23 cellular contexts compared by ENCODE assay signal in the genomic region with DNA sequence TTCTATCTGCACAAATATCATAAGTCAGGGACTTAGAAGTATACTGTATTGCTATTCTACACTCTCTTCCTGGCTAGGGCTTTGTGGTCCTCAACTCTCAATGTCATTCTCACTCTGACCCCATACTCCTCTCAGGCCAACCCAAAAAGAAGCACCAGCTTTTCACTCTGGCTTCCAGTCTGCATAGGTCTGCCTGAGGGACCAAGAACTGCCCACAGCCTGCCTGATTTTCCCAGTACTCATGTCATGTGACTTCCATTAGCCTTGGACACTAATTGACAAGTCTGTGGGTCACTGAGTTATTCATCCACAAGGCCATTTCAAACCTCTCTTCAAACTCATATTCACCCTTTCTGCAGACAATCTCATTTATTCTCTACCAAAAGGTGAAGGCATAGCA.
DNase-seq lines count a peak whose midpoint lies in the region; ATAC-seq lines count a peak whose summit lies in the region.
"Had no signal": no experiment of that assay in that cellular context is flagged by ENCODE, and none has a peak within 500 bp of the region (broad histone marks: within the 10 kb centered on the region; RNA-seq: fewer than 3 reads in every experiment).

No MANE protein-coding gene starts in this region.

- no peak overlapping the region for H3K27ac ChIP-seq in HUES6 (ENCODE audit: low read depth, low read length)
- H3K27ac ChIP-seq: BLaER1, skin epidermis, uterus had no signal

- H3K27me3 Mint-ChIP-seq in activated T-cell treated with anti-CD3 and anti-CD28 coated beads, Interleukin-2, amount 50 U/mL, for 24 hours = no peaks in the 10 kb centered on the region
- H3K27me3 Mint-ChIP-seq in activated naive CD8-positive, alpha-beta T cell treated with anti-CD3 and anti-CD28 coated beads, Interleukin-2, amount 50 U/mL, for 24 hours = no peaks in the 10 kb centered on the region
- H3K27me3 Mint-ChIP-seq in memory B cell = no peaks in the 10 kb centered on the region
- H3K27me3 Mint-ChIP-seq: progenitor cell of endocrine pancreas, T-cell had no signal

- no peaks in the 10 kb centered on the region for H3K9me3 ChIP-seq in HUES6 (ENCODE audit: control insufficient read depth, insufficient read depth, low read depth, low read length)
- H3K9me3 ChIP-seq: BLaER1, uterus had no signal

- H3K27ac Mint-ChIP-seq in activated T-cell treated with anti-CD3 and anti-CD28 coated beads, Interleukin-2, amount 50 U/mL, for 24 hours = peak overlapping the region; percentile 80
- H3K27ac Mint-ChIP-seq in activated naive CD8-positive, alpha-beta T cell treated with anti-CD3 and anti-CD28 coated beads, Interleukin-2, amount 50 U/mL, for 24 hours = peak overlapping the region; percentile 21
- H3K27ac Mint-ChIP-seq in memory B cell = peak overlapping the region; percentile 90
- H3K27ac Mint-ChIP-seq: progenitor cell of endocrine pancreas had no signal

- no peaks in the 10 kb centered on the region for H3K27me3 ChIP-seq in HUES6 (ENCODE audit: control insufficient read depth, insufficient read depth, low read length)
- H3K27me3 ChIP-seq: BLaER1 had no signal

- H3K9ac ChIP-seq in HUES6 (ENCODE audit: low read length) = peak overlapping the region; percentile 11
- H3K9ac ChIP-seq: BLaER1 had no signal

- no peaks in the 10 kb centered on the region for H3K4me1 ChIP-seq in HUES6 (ENCODE audit: control insufficient read depth, insufficient read depth, low read length)
- H3K4me1 ChIP-seq: BLaER1, uterus had no signal

- no peak overlapping the region for H3K4me3 ChIP-seq in HUES6 (ENCODE audit: low read depth, low read length)
- H3K4me3 ChIP-seq: BLaER1, skin epidermis, uterus had no signal

- H3K4me1 Mint-ChIP-seq in activated T-cell treated with anti-CD3 and anti-CD28 coated beads, Interleukin-2, amount 50 U/mL, for 24 hours (ENCODE audit: low read depth) = peaks cover 11% of the 10 kb centered on the region
- H3K4me1 Mint-ChIP-seq in activated naive CD8-positive, alpha-beta T cell treated with anti-CD3 and anti-CD28 coated beads, Interleukin-2, amount 50 U/mL, for 24 hours = peaks cover 2% of the 10 kb centered on the region
- peaks cover 8% of the 10 kb centered on the region for H3K4me1 Mint-ChIP-seq in memory B cell
- H3K4me1 Mint-ChIP-seq: neural crest cell had no signal

- no peak overlapping the region for H3K4me3 Mint-ChIP-seq in activated T-cell treated with anti-CD3 and anti-CD28 coated beads, Interleukin-2, amount 50 U/mL, for 24 hours
- H3K4me3 Mint-ChIP-seq in activated naive CD8-positive, alpha-beta T cell treated with anti-CD3 and anti-CD28 coated beads, Interleukin-2, amount 50 U/mL, for 24 hours = no peak overlapping the region
- H3K4me3 Mint-ChIP-seq in memory B cell = no peak overlapping the region
- H3K4me3 Mint-ChIP-seq: neural crest cell, T-cell had no signal

- H3K36me3 ChIP-seq in HUES6 (ENCODE audit: control insufficient read depth, insufficient read depth, low read length) = peaks cover 97% of the 10 kb centered on the region
- H3K36me3 ChIP-seq: uterus had no signal

- peak; percentile 28 for ATAC-seq in activated naive CD8-positive, alpha-beta T cell treated with anti-CD3 and anti-CD28 coated beads, Interleukin-2, amount 50 U/mL, for 24 hours
- ATAC-seq in memory B cell (ENCODE audit: low read depth) (no peak), GM19455 (IDR thresholded peaks at IDR 0.05; ENCODE audit: unreplicated experiment) (no peak), HG03432 (IDR thresholded peaks at IDR 0.05; ENCODE audit: unreplicated experiment) (no peak)
- ATAC-seq: Right ventricle myocardium inferior, T-cell had no signal

- no peak for DNase-seq in activated T-cell treated with anti-CD3 and anti-CD28 coated beads, Interleukin-2, amount 50 U/mL, for 24 hours
- DNase-seq in activated T-cell treated with anti-CD3 and anti-CD28 coated beads, Interleukin-2, amount 50 U/mL, for 1 hour = no peak
- DNase-seq in activated naive CD8-positive, alpha-beta T cell treated with anti-CD3 and anti-CD28 coated beads, Interleukin-2, amount 50 U/mL, for 24 hours = no peak
- DNase-seq in memory B cell (ENCODE audit: low spot score in 2 of 2) (no peak), kidney glomerular epithelial cell (lab: John Stamatoyannopoulos, UW) (no peak)
- DNase-seq: activated CD8-positive, alpha-beta memory T cell treated with anti-CD3 and anti-CD28 coated beads for 24 hours; activated effector memory CD4-positive, alpha-beta T cell treated with Interleukin-2 at 50 U/mL for 16 hours; DMS153; GDM1; mesendoderm; NCI-H1436 treated with DMSO at 0.1 percent for 48 hours; NCI-H526; stimulated activated CD4-positive, alpha-beta T cell treated with anti-CD3 and anti-CD28 coated beads, Interleukin-2, amount 100 ng/mL, for 48 hours; T-cell; uterus had no signal

- H3K9me3 Mint-ChIP-seq in activated T-cell treated with anti-CD3 and anti-CD28 coated beads, Interleukin-2, amount 50 U/mL, for 24 hours = no peaks in the 10 kb centered on the region
- H3K9me3 Mint-ChIP-seq in activated naive CD8-positive, alpha-beta T cell treated with anti-CD3 and anti-CD28 coated beads, Interleukin-2, amount 50 U/mL, for 24 hours = no peaks in the 10 kb centered on the region
- H3K9me3 Mint-ChIP-seq in memory B cell = no peaks in the 10 kb centered on the region
- H3K9me3 Mint-ChIP-seq: neural crest cell, T-cell had no signal

- peaks cover 97% of the 10 kb centered on the region for H3K36me3 Mint-ChIP-seq in activated T-cell treated with anti-CD3 and anti-CD28 coated beads, Interleukin-2, amount 50 U/mL, for 24 hours (ENCODE audit: low read depth)
- H3K36me3 Mint-ChIP-seq in activated naive CD8-positive, alpha-beta T cell treated with anti-CD3 and anti-CD28 coated beads, Interleukin-2, amount 50 U/mL, for 24 hours (ENCODE audit: low read depth) = peaks cover 71% of the 10 kb centered on the region
- H3K36me3 Mint-ChIP-seq in memory B cell = peaks cover 32% of the 10 kb centered on the region

Comparison
In these comparisons a context has a peak if more than half of its experiments do, and no peak if none do; other contexts are left out.
1. H3K27ac Mint-ChIP-seq: peak in every context shown above with its lines; median percentile 90 in memory B cell; 80 in activated T-cell treated with anti-CD3 and anti-CD28 coated beads, Interleukin-2, amount 50 U/mL, for 24 hours; 21 in activated naive CD8-positive, alpha-beta T cell treated with anti-CD3 and anti-CD28 coated beads, Interleukin-2, amount 50 U/mL, for 24 hours.